Comparison of ENCODE assay signal across 8 cellular contexts in genomic region chr5:149439899-149440655, GRCh38.
DNase-seq lines count a peak whose midpoint lies in the region; ATAC-seq and TF ChIP-seq lines count a peak whose summit lies in the region.

No MANE protein-coding gene starts in this region.

- BruUV-seq in HCT116 (replicated peaks; lab: Mats Ljungman, UMichigan) = no TSS peak

- H3K27me3 Mint-ChIP-seq in immature natural killer cell (ENCODE audit: low read depth in 3 of 3) = peaks cover 2 to 7% (median 7%) of the 10 kb centered on the region in 3 donors

- peaks cover 29 to 55% of the 10 kb centered on the region in 2 experiments for H3K4me1 ChIP-seq in HCT116 (ENCODE audit: control insufficient read depth in 1 of 2, insufficient read depth in 2 of 2, low read length in 2 of 2)
- peaks cover 7% of the 10 kb centered on the region for H3K4me1 ChIP-seq in iPS-15b (ENCODE audit: control insufficient read depth, insufficient read depth, low read length)

- TF ChIP-seq CTCF in AG09319 (IDR thresholded peaks at IDR 0.05; ENCODE audit: low read depth, low read length) (peak; percentile 21), HCT116 (IDR thresholded peaks at IDR 0.05 in 2 of 3, conservative IDR thresholded peaks at IDR 0.05 in 1 of 3; ENCODE audit: borderline replicate concordance in 1 of 3, insufficient read depth in 1 of 3, low read depth in 2 of 3, low read length in 2 of 3) (peak in 2 of 3 experiments; percentile 64 to 73; a peak in 4 of 6 replicates), WERI-Rb-1 (IDR thresholded peaks at IDR 0.05; ENCODE audit: low read depth, low read length) (peak; percentile 63)

- ATAC-seq in HCT116 (peak; percentile 85), HG02642 (IDR thresholded peaks at IDR 0.05; ENCODE audit: poor library complexity, unreplicated experiment) (no peak), HG03280 (IDR thresholded peaks at IDR 0.05; ENCODE audit: unreplicated experiment) (no peak)

- CTCF ChIA-PET in HCT116 (lab: Charles Lee) = interaction anchor here (0.9 to 5.6 kb wide), 10 partner anchors 8 to 178 kb away, joined by 3 to 34 read pairs (median 8); partner anchors contain the start of genes CSNK1A1 and PCYOX1L

- no peaks in the 10 kb centered on the region for H3K36me3 Mint-ChIP-seq in immature natural killer cell

- H3K9ac ChIP-seq in HCT116 (ENCODE audit: low read length) (peak overlapping the region; percentile 53), iPS-15b (ENCODE audit: low read depth, low read length) (peak overlapping the region; percentile 39)

- no peaks in the 10 kb centered on the region for H3K27me3 ChIP-seq in HCT116 (ENCODE audit: insufficient read depth, low read length)
- H3K27me3 ChIP-seq in WERI-Rb-1 (ENCODE audit: insufficient read depth, low read depth, severe bottlenecking) = no peaks in the 10 kb centered on the region
- no peaks in the 10 kb centered on the region for H3K27me3 ChIP-seq in iPS-15b (ENCODE audit: control insufficient read depth, insufficient read depth, low read length)

- H3K4me3 ChIP-seq in HCT116 (replicated peaks in 1 of 2; ENCODE audit: low read depth in 1 of 2, low read length in 2 of 2) (0 out of 4 replicates have a peak overlapping the region, but pooled peaks of 1 of the 2 experiments have one; percentile 26), WERI-Rb-1 (ENCODE audit: low read depth, low read length) (no peak overlapping the region), iPS-15b (ENCODE audit: low read depth, low read length) (no peak overlapping the region)

- POLR2A ChIA-PET in HCT116 (lab: Charles Lee) = interaction anchor here (1.0 to 4.6 kb wide), 3 partner anchors 111 to 122 kb away, joined by 5 to 32 read pairs (median 7); partner anchors contain the start of gene CSNK1A1

- no peak overlapping the region for H3K4me3 Mint-ChIP-seq in immature natural killer cell

- no peaks in the 10 kb centered on the region for H3K9me2 ChIP-seq in HCT116 (ENCODE audit: insufficient read depth)

- intact Hi-C loops in HCT116 (cut with micrococcal nuclease) = no loop called here

- H3K9me3 ChIP-seq in HCT116 (ENCODE audit: control insufficient read depth in 1 of 2, insufficient read depth in 1 of 2, low read depth in 1 of 2, low read length in 2 of 2) (no peaks in the 10 kb centered on the region), WERI-Rb-1 (ENCODE audit: severe bottlenecking) (no peaks in the 10 kb centered on the region), iPS-15b (ENCODE audit: control insufficient read depth, insufficient read depth, low read length) (no peaks in the 10 kb centered on the region)

- H3K27ac ChIP-seq in HCT116 (ENCODE audit: low read depth, low read length) (peak overlapping the region; percentile 69), WERI-Rb-1 (no peak overlapping the region; the same call in 1 of the 2 replicates)

- no peak for TF ChIP-seq RAD21 in HCT116 (IDR thresholded peaks at IDR 0.05; ENCODE audit: low read depth)

- H3K79me2 ChIP-seq in HCT116 (ENCODE audit: insufficient read depth, low read length) = no peaks in the 10 kb centered on the region

- H3K36me3 ChIP-seq in HCT116 (ENCODE audit: control insufficient read depth in 1 of 2, insufficient read depth in 2 of 2, low read length in 2 of 2) (no peaks in the 10 kb centered on the region), WERI-Rb-1 (no peaks in the 10 kb centered on the region), iPS-15b (ENCODE audit: control insufficient read depth, insufficient read depth, low read length) (no peaks in the 10 kb centered on the region)

- peak overlapping the region; percentile 68 for H3K4me2 ChIP-seq in HCT116 (ENCODE audit: low read length)

- no peaks in the 10 kb centered on the region for H3K9me3 Mint-ChIP-seq in immature natural killer cell

- no peaks in the 10 kb centered on the region for H3K4me1 Mint-ChIP-seq in immature natural killer cell

- no peak overlapping the region for H3K27ac Mint-ChIP-seq in immature natural killer cell

- DNase-seq in AG09319 (ENCODE audit: extremely low read depth, low read depth) (no peak), HCT116 (ENCODE audit: low read depth, low spot score) (peak; percentile 95), WERI-Rb-1 (peak; percentile 72), CD1c-positive myeloid dendritic cell (ENCODE audit: extremely low spot score) (no peak), immature natural killer cell (no peak)

- RAD21 ChIA-PET in HCT116 (lab: Charles Lee; ENCODE audit: low non-redundant PET in 1 of 2, low total read pairs in 2 of 2, uncharacterized antibody in 2 of 2, unreplicated experiment in 2 of 2) = interaction anchor here (0.7 to 1.0 kb wide), 4 partner anchors 12 to 125 kb away, joined by 3 to 4 read pairs (median 3); no protein-coding TSS in a partner anchor

- TF ChIP-seq POLR2A in HCT116 (IDR thresholded peaks at IDR 0.05; ENCODE audit: borderline replicate concordance, extremely low read depth, insufficient read depth, insufficient read length) = no peak

- H4K20me1 ChIP-seq in HCT116 (ENCODE audit: insufficient read depth) = no peaks in the 10 kb centered on the region

- H2AFZ ChIP-seq in HCT116 (ENCODE audit: low read depth, low read length, poor library complexity, severe bottlenecking) = no peak overlapping the region

TF ChIP-seq in HCT116, 20 proteins besides CTCF, POLR2A, EP300 and RAD21:
- TF ChIP-seq ZBTB33 (IDR thresholded peaks at IDR 0.05; ENCODE audit: extremely low read depth, insufficient replicate concordance, low read length) (no peak), EZH2phosphoT487 (IDR thresholded peaks at IDR 0.05; ENCODE audit: borderline replicate concordance) (no peak), EGR1 (IDR thresholded peaks at IDR 0.05; ENCODE audit: low read depth) (no peak), POLR2AphosphoS5 (IDR thresholded peaks at IDR 0.05; ENCODE audit: low read depth, low read length) (peak; percentile 63), TCF7L2 (IDR thresholded peaks at IDR 0.05; ENCODE audit: borderline replicate concordance, extremely low read depth, insufficient read depth, insufficient read length) (peak; percentile 42), YY1 (IDR thresholded peaks at IDR 0.05; ENCODE audit: extremely low read depth, insufficient replicate concordance, low read depth, low read length) (peak; percentile 47), MAX (IDR thresholded peaks at IDR 0.05) (no peak)

Comparison
In these comparisons a context has a peak if more than half of its experiments do, and no peak if none do; other contexts are left out.
1. DNase-seq: peak in HCT116 (single experiment) and WERI-Rb-1 (single experiment); none in AG09319 (single experiment), CD1c-positive myeloid dendritic cell (single experiment) and immature natural killer cell (0 of 3).
2. Peak in every context shown above with its lines, with median percentiles within 50 percentile points of each other: CTCF ChIP-seq.